ENCODE assay signal across 2 cellular contexts in genomic region chr14:57976701-57977100, GRCh38.
"Had no signal": no experiment of that assay in that cellular context is flagged by ENCODE, and none has a peak within 500 bp of the region (broad histone marks: within the 10 kb centered on the region; RNA-seq: fewer than 3 reads in every experiment).

No MANE protein-coding gene starts in this region.

- DNase-seq: GDM1, GF-D8 had no signal
